In the genomic region with DNA sequence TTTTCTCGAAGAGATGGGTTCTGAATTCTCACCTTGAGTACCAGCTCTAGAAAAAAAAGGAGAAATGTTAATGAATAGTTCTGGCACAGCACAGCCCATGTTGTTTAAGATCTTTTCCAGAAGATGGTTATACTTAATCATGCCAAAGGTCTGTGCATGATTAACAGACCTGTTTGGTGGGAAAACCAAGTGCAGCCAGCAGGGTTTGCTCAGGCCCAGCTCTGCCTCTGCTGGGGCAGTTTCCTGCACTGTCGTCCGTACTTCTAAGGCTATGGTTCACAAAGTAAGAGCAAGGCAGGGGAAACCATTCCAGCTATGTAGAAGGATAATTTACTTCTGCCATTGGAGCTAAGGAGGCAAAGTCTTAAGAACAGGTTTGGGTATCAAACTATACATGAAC, we compare ENCODE assay signal across 18 cellular contexts. TPM values are rescaled to one million over a fixed set of nuclear protein-coding genes. Genes with fewer than 3 reads are reported as not detected.
DNase-seq lines count a peak whose midpoint lies in the region; ATAC-seq and TF ChIP-seq lines count a peak whose summit lies in the region.
"Had no signal": no experiment of that assay in that cellular context is flagged by ENCODE, and none has a peak within 500 bp of the region (broad histone marks: within the 10 kb centered on the region; RNA-seq: fewer than 3 reads in every experiment).

No MANE protein-coding gene starts in this region.

- no peaks in the 10 kb centered on the region for H3K27me3 ChIP-seq in CD8-positive, alpha-beta memory T cell (ENCODE audit: insufficient read depth, low read length, poor library complexity, severe bottlenecking)
- H3K27me3 ChIP-seq: gastrocnemius medialis had no signal

- TF ChIP-seq CTCF in 22Rv1 (IDR thresholded peaks at IDR 0.05): no peak

- POLR2A ChIA-PET in CD8-positive, alpha-beta memory T cell (lab: Charles Lee): no interaction called here
- POLR2A ChIA-PET in activated CD8-positive, alpha-beta T cell treated with anti-CD3 and anti-CD28 coated beads, Interleukin-2, amount 10 ng/mL, durations not matched to agents 7 days and 5 days (lab: Charles Lee): interaction anchor here (0.9 kb wide), 1 partner anchor 22 kb away, joined by 3 read pairs; the partner anchor contains the start of gene LUC7L3

- no peaks in the 10 kb centered on the region for H3K27me3 Mint-ChIP-seq in CD8-positive, alpha-beta memory T cell
- H3K27me3 Mint-ChIP-seq in activated CD8-positive, alpha-beta T cell treated with anti-CD3 and anti-CD28 coated beads, Interleukin-2, amount 10 ng/mL, durations not matched to agents 7 days and 5 days (ENCODE audit: low read depth): no peaks in the 10 kb centered on the region
- H3K27me3 Mint-ChIP-seq in memory B cell: no peaks in the 10 kb centered on the region
- H3K27me3 Mint-ChIP-seq: T-helper 17 cell had no signal

- ATAC-seq in activated CD8-positive, alpha-beta T cell treated with anti-CD3 and anti-CD28 coated beads, Interleukin-2, amount 10 ng/mL, durations not matched to agents 7 days and 5 days: no peak
- ATAC-seq in memory B cell (ENCODE audit: low read depth) (no peak), HG02610 (IDR thresholded peaks at IDR 0.05; ENCODE audit: unreplicated experiment) (no peak), GM18517 (IDR thresholded peaks at IDR 0.05; ENCODE audit: unreplicated experiment) (no peak)
- ATAC-seq: gastrocnemius medialis, T-helper 17 cell had no signal

- H3K4me1 ChIP-seq in CD8-positive, alpha-beta memory T cell (ENCODE audit: insufficient read depth, low read length): no peaks in the 10 kb centered on the region
- H3K4me1 ChIP-seq: gastrocnemius medialis had no signal

- H3K4me1 Mint-ChIP-seq in CD8-positive, alpha-beta memory T cell: peaks cover 10 to 27% (median 21%) of the 10 kb centered on the region in 3 donors
- H3K4me1 Mint-ChIP-seq in activated CD8-positive, alpha-beta T cell treated with anti-CD3 and anti-CD28 coated beads, Interleukin-2, amount 10 ng/mL, durations not matched to agents 7 days and 5 days (ENCODE audit: low read depth): peaks cover 26% of the 10 kb centered on the region
- H3K4me1 Mint-ChIP-seq in memory B cell: peaks cover 8% of the 10 kb centered on the region

- no peak overlapping the region for H3K4me3 ChIP-seq in CD8-positive, alpha-beta memory T cell (ENCODE audit: low read length)
- H3K4me3 ChIP-seq: gastrocnemius medialis had no signal

- H3K9me3 Mint-ChIP-seq in CD8-positive, alpha-beta memory T cell: no peaks in the 10 kb centered on the region
- H3K9me3 Mint-ChIP-seq in activated CD8-positive, alpha-beta T cell treated with anti-CD3 and anti-CD28 coated beads, Interleukin-2, amount 10 ng/mL, durations not matched to agents 7 days and 5 days (ENCODE audit: insufficient read depth): no peaks in the 10 kb centered on the region
- H3K9me3 Mint-ChIP-seq in memory B cell: no peaks in the 10 kb centered on the region

- no peaks in the 10 kb centered on the region for H3K9me3 ChIP-seq in CD8-positive, alpha-beta memory T cell (ENCODE audit: low read length)
- H3K9me3 ChIP-seq: gastrocnemius medialis had no signal

- peak overlapping the region in 5 of 8 donors; percentile 26 to 73 (median 54) for H3K27ac Mint-ChIP-seq in CD8-positive, alpha-beta memory T cell
- peak overlapping the region; percentile 74 for H3K27ac Mint-ChIP-seq in activated CD8-positive, alpha-beta T cell treated with anti-CD3 and anti-CD28 coated beads, Interleukin-2, amount 10 ng/mL, durations not matched to agents 7 days and 5 days
- peak overlapping the region; percentile 76 for H3K27ac Mint-ChIP-seq in memory B cell

- H3K36me3 Mint-ChIP-seq in CD8-positive, alpha-beta memory T cell: peaks cover 0 to 90% (median 29%) of the 10 kb centered on the region in 3 donors
- H3K36me3 Mint-ChIP-seq in activated CD8-positive, alpha-beta T cell treated with anti-CD3 and anti-CD28 coated beads, Interleukin-2, amount 10 ng/mL, durations not matched to agents 7 days and 5 days (ENCODE audit: low read depth): peaks cover 53% of the 10 kb centered on the region
- peaks cover 35% of the 10 kb centered on the region for H3K36me3 Mint-ChIP-seq in memory B cell

- H3K27ac ChIP-seq in 22Rv1: 0 out of 2 replicates have a peak overlapping the region, but pooled peaks have one; percentile 14
- no peak overlapping the region for H3K27ac ChIP-seq in CD8-positive, alpha-beta memory T cell (ENCODE audit: low read depth, low read length)

- no peak for DNase-seq in CD8-positive, alpha-beta memory T cell
- DNase-seq in activated CD8-positive, alpha-beta T cell treated with anti-CD3 and anti-CD28 coated beads, Interleukin-2, amount 10 ng/mL, durations not matched to agents 7 days and 5 days: no peak
- no peak for DNase-seq in memory B cell (ENCODE audit: low spot score in 2 of 2)
- no peak for DNase-seq in NCI-H2196 (lab: John Stamatoyannopoulos, UW; ENCODE audit: unreplicated experiment)
- no peak for DNase-seq in NK-92 treated with Interleukin-12 subunit alpha and Interleukin-12 subunit beta, amount 100 ng/mL, for 24 hours (lab: John Stamatoyannopoulos, UW)
- DNase-seq: activated CD4-positive, CD25-positive, alpha-beta regulatory T cell; COR-L47; gastrocnemius medialis; left ventricle myocardium superior; NCI-H1694; NCI-H446 treated with DMSO at 0.1 percent for 48 hours; SHP77 treated with DMSO at 0.1 percent for 48 hours; stimulated activated CD4-positive, alpha-beta T cell treated with anti-CD3 and anti-CD28 coated beads, Interleukin-2, amount 100 ng/mL, for 24 hours; substantia nigra; T-helper 17 cell had no signal

- H3K4me3 Mint-ChIP-seq in CD8-positive, alpha-beta memory T cell: no peak overlapping the region
- H3K4me3 Mint-ChIP-seq in activated CD8-positive, alpha-beta T cell treated with anti-CD3 and anti-CD28 coated beads, Interleukin-2, amount 10 ng/mL, durations not matched to agents 7 days and 5 days: no peak overlapping the region
- no peak overlapping the region for H3K4me3 Mint-ChIP-seq in memory B cell
- H3K4me3 Mint-ChIP-seq: T-helper 17 cell had no signal

- peaks cover 50% of the 10 kb centered on the region for H3K36me3 ChIP-seq in CD8-positive, alpha-beta memory T cell (ENCODE audit: insufficient read depth, low read length)

- CTCF ChIA-PET in CD8-positive, alpha-beta memory T cell (lab: Charles Lee): interaction anchor here (1.0 to 1.5 kb wide), 3 partner anchors 60 to 66 kb away, joined by 3 to 4 read pairs (median 3); no protein-coding TSS in a partner anchor
- CTCF ChIA-PET in activated CD8-positive, alpha-beta T cell treated with anti-CD3 and anti-CD28 coated beads, Interleukin-2, amount 10 ng/mL, durations not matched to agents 7 days and 5 days (lab: Charles Lee): interaction anchor here (0.9 to 2.1 kb wide), 5 partner anchors 9 to 71 kb away, joined by 3 to 7 read pairs (median 4); partner anchors contain the start of gene ANKRD40

RNA-seq across cellular contexts. Expression of gene ANKRD40, which starts 10.6 kb away (rescaled TPM):
- total RNA-seq in CD8-positive, alpha-beta memory T cell: 10 to 100 TPM; 48.2 to 48.5 TPM
- 6.6 TPM for polyA plus RNA-seq in CD8-positive, alpha-beta memory T cell
- 10 to 100 TPM; 28.9 to 31.2 TPM for total RNA-seq in activated CD8-positive, alpha-beta T cell treated with anti-CD3 and anti-CD28 coated beads, Interleukin-2, amount 10 ng/mL, durations not matched to agents 7 days and 5 days

RNA-seq across cellular contexts. Expression of gene LUC7L3, which starts 22.3 kb away (rescaled TPM):
- 100 to 1,000 TPM; 113 to 120 TPM for total RNA-seq in CD8-positive, alpha-beta memory T cell
- 72.5 TPM for polyA plus RNA-seq in CD8-positive, alpha-beta memory T cell
- 100 to 1,000 TPM; 112 to 116 TPM for total RNA-seq in activated CD8-positive, alpha-beta T cell treated with anti-CD3 and anti-CD28 coated beads, Interleukin-2, amount 10 ng/mL, durations not matched to agents 7 days and 5 days
